In genomic region chr2:169129703-169130243, GRCh38 we compare ENCODE assay signal across 17 cellular contexts.
"Had no signal": no experiment of that assay in that cellular context is flagged by ENCODE, and none has a peak within 500 bp of the region (broad histone marks: within the 10 kb centered on the region; RNA-seq: fewer than 3 reads in every experiment).

No MANE protein-coding gene starts in this region.

- H3K27ac Mint-ChIP-seq: activated CD4-positive, alpha-beta T cell treated with anti-CD3 and anti-CD28 coated beads, Interleukin-2, amount 10 ng/mL, durations not matched to agents 24 days and 14 days; activated CD8-positive, alpha-beta T cell treated with anti-CD3 and anti-CD28 coated beads for 36 hours; activated naive CD4-positive, alpha-beta T cell treated with anti-CD3 and anti-CD28 coated beads for 36 hours; activated T-cell treated with anti-CD3 and anti-CD28 coated beads, Interleukin-2, amount 50 U/mL, for 24 hours; effector memory CD8-positive, alpha-beta T cell had no signal

- H3K4me1 ChIP-seq: body of pancreas, left lung, thyroid gland had no signal

- H3K4me1 Mint-ChIP-seq: activated CD4-positive, alpha-beta T cell treated with anti-CD3 and anti-CD28 coated beads, Interleukin-2, amount 10 ng/mL, durations not matched to agents 24 days and 14 days had no signal

- H3K4me3 Mint-ChIP-seq: activated CD4-positive, alpha-beta T cell treated with anti-CD3 and anti-CD28 coated beads, Interleukin-2, amount 10 ng/mL, durations not matched to agents 24 days and 14 days; activated CD8-positive, alpha-beta T cell treated with anti-CD3 and anti-CD28 coated beads for 36 hours; activated naive CD4-positive, alpha-beta T cell treated with anti-CD3 and anti-CD28 coated beads for 36 hours; activated T-cell treated with anti-CD3 and anti-CD28 coated beads, Interleukin-2, amount 50 U/mL, for 24 hours; effector memory CD8-positive, alpha-beta T cell had no signal

- DNase-seq: activated CD4-positive, alpha-beta T cell treated with anti-CD3 and anti-CD28 coated beads, Interleukin-2, amount 10 ng/mL, durations not matched to agents 24 days and 14 days; activated CD8-positive, alpha-beta T cell treated with anti-CD3 and anti-CD28 coated beads for 36 hours; activated naive CD4-positive, alpha-beta T cell treated with anti-CD3 and anti-CD28 coated beads for 36 hours; activated T-cell treated with anti-CD3 and anti-CD28 coated beads, Interleukin-2, amount 50 U/mL, for 24 hours; body of pancreas; dermis blood vessel endothelial cell; effector memory CD8-positive, alpha-beta T cell; head of caudate nucleus; left lung; mammary epithelial cell; occipital lobe; posterior cingulate gyrus; retina; stimulated activated naive CD4-positive, alpha-beta T cell; thyroid gland had no signal

- H3K9me3 Mint-ChIP-seq: activated CD4-positive, alpha-beta T cell treated with anti-CD3 and anti-CD28 coated beads, Interleukin-2, amount 10 ng/mL, durations not matched to agents 24 days and 14 days; activated CD8-positive, alpha-beta T cell treated with anti-CD3 and anti-CD28 coated beads for 36 hours; activated naive CD4-positive, alpha-beta T cell treated with anti-CD3 and anti-CD28 coated beads for 36 hours; activated T-cell treated with anti-CD3 and anti-CD28 coated beads, Interleukin-2, amount 50 U/mL, for 24 hours; effector memory CD8-positive, alpha-beta T cell had no signal

- H3K27me3 ChIP-seq: body of pancreas, left lung, thyroid gland had no signal

- H3K27me3 Mint-ChIP-seq: activated CD8-positive, alpha-beta T cell treated with anti-CD3 and anti-CD28 coated beads for 36 hours; activated T-cell treated with anti-CD3 and anti-CD28 coated beads, Interleukin-2, amount 50 U/mL, for 24 hours; effector memory CD8-positive, alpha-beta T cell had no signal

- FAIRE-seq: frontal cortex had no signal

- H3K9me3 ChIP-seq: body of pancreas, left lung, thyroid gland had no signal

- H3K36me3 ChIP-seq: left lung had no signal

- H3K27ac ChIP-seq: body of pancreas, epithelial cell of prostate, left lung, thyroid gland had no signal

- ATAC-seq: activated CD8-positive, alpha-beta T cell treated with anti-CD3 and anti-CD28 coated beads for 36 hours; body of pancreas; effector memory CD8-positive, alpha-beta T cell; left lung had no signal

- H3K4me3 ChIP-seq: body of pancreas, left lung, thyroid gland had no signal
